8 cellular contexts compared by ENCODE assay signal in the genomic region with DNA sequence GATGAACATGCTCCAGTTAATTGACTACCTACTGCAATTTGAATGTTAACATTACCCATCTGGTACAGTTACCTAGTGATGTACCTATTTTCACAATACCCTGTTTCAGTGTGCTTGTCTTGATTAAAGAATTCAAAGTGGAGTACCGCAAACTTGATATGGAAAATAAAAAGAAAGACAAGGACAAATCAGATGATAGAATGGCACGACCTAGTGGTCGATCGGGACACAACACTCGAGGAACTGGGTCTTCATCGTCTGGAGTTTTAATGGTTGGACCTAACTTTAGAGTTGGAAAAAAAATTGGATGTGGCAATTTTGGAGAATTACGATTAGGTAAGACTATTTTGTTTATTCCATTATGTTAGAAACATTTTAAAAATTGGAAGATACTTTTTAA. TPM values are rescaled to one million over a fixed set of nuclear protein-coding genes. Genes with fewer than 3 reads are reported as not detected.
DNase-seq lines count a peak whose midpoint lies in the region; ATAC-seq, FAIRE-seq and TF ChIP-seq lines count a peak whose summit lies in the region.

No MANE protein-coding gene starts in this region.

- H3K27me3 ChIP-seq in BJ (ENCODE audit: control insufficient read depth, insufficient read depth, low read length) = no peaks in the 10 kb centered on the region

- TF ChIP-seq CTCF in BJ (IDR thresholded peaks at IDR 0.05; ENCODE audit: insufficient read depth, low read depth, low read length) (peak; percentile 36; the same call in 1 of the 2 replicates), WI38 (IDR thresholded peaks at IDR 0.05; ENCODE audit: low read depth, low read length) (peak; percentile 28; the same call in 1 of the 2 replicates)

- peak; percentile 75 for FAIRE-seq in islet of Langerhans (lab: Jason Lieb, UNC)

- no peak overlapping the region for H3K4me3 ChIP-seq in BJ (ENCODE audit: low read depth, low read length)
- no peak overlapping the region for H3K4me3 ChIP-seq in WI38 (ENCODE audit: low read depth, low read length)

- CTCF ChIA-PET in BJ (lab: Yijun Ruan, JAX) = interaction anchor here (1.2 kb wide), 1 partner anchor 122 kb away, joined by 4 read pairs; a partner anchor contains a TSS

- no peak for ATAC-seq in HG02870 (IDR thresholded peaks at IDR 0.05; ENCODE audit: unreplicated experiment)

- DNase-seq in BJ (ENCODE audit: low read depth) = no peak
- DNase-seq in HPDE6-E6E7 (ENCODE audit: extremely low spot score) = peak; percentile 11
- no peak for DNase-seq in AG08395 (ENCODE audit: low spot score)
- DNase-seq in NCI-H345 (lab: John Stamatoyannopoulos, UW) = no peak
- no peak for DNase-seq in dedifferentiated amniotic fluid mesenchymal stem cell (ENCODE audit: extremely low spot score)

- POLR2A ChIA-PET in BJ (lab: Charles Lee) = no interaction called here

- no peaks in the 10 kb centered on the region for H3K36me3 ChIP-seq in BJ (ENCODE audit: control insufficient read depth, insufficient read depth, low read length)

RNA-seq across cellular contexts. Expression of a gene that starts 33.5 kb away (rescaled TPM):
- polyA plus RNA-seq in BJ (2011; rRNA removed) = 9.8 and 21.7 TPM in 2 replicates
- 12.6 and 15.2 TPM in 2 replicates for polyA minus RNA-seq in BJ (2011; rRNA and poly(A)+ RNA removed)
